ENCODE assay signal across 8 cellular contexts in genomic region chr5:39578887-39579497, GRCh38.
DNase-seq lines count a peak whose midpoint lies in the region; ATAC-seq and TF ChIP-seq lines count a peak whose summit lies in the region.

No MANE protein-coding gene starts in this region.

- TF ChIP-seq EP300 in tibial nerve (IDR thresholded peaks at IDR 0.05), result no peak

- H3K9me3 ChIP-seq in RWPE2 (ENCODE audit: severe bottlenecking) (no peaks in the 10 kb centered on the region), tibial nerve (no peaks in the 10 kb centered on the region)

- no peaks in the 10 kb centered on the region for H3K9me3 Mint-ChIP-seq in activated CD8-positive, alpha-beta T cell treated with anti-CD3 and anti-CD28 coated beads for 36 hours
- no peaks in the 10 kb centered on the region for H3K9me3 Mint-ChIP-seq in activated CD8-positive, alpha-beta T cell treated with anti-CD3 and anti-CD28 coated beads, Interleukin-2, amount 10 ng/mL, durations not matched to agents 7 days and 5 days (ENCODE audit: insufficient read depth)

- TF ChIP-seq POLR2A in tibial nerve (IDR thresholded peaks at IDR 0.05), result no peak

- no peak overlapping the region for H3K27ac Mint-ChIP-seq in activated CD8-positive, alpha-beta T cell treated with anti-CD3 and anti-CD28 coated beads for 36 hours
- H3K27ac Mint-ChIP-seq in activated CD8-positive, alpha-beta T cell treated with anti-CD3 and anti-CD28 coated beads, Interleukin-2, amount 10 ng/mL, durations not matched to agents 7 days and 5 days, result no peak overlapping the region

- peak; percentile 78 for TF ChIP-seq CTCF in activated CD8-positive, alpha-beta T cell treated with anti-CD3 and anti-CD28 coated beads for 36 hours (IDR thresholded peaks at IDR 0.05)
- peak; percentile 93 for TF ChIP-seq CTCF in RWPE2 (IDR thresholded peaks at IDR 0.05; ENCODE audit: poor library complexity, severe bottlenecking)
- TF ChIP-seq CTCF in tibial nerve (IDR thresholded peaks at IDR 0.05), result peak; percentile 48 to 69 (median 56)

- POLR2A ChIA-PET in activated CD8-positive, alpha-beta T cell treated with anti-CD3 and anti-CD28 coated beads for 36 hours (lab: Charles Lee), result interaction anchor here (0.6 kb wide), 1 partner anchor 44 kb away, joined by 3 read pairs; no protein-coding TSS in a partner anchor
- POLR2A ChIA-PET in activated CD8-positive, alpha-beta T cell treated with anti-CD3 and anti-CD28 coated beads, Interleukin-2, amount 10 ng/mL, durations not matched to agents 7 days and 5 days (lab: Charles Lee), result no interaction called here

- H3K27ac ChIP-seq in RWPE2 (ENCODE audit: poor library complexity, severe bottlenecking) (no peak overlapping the region), tibial nerve (no peak overlapping the region)

- H3K4me1 ChIP-seq in RWPE2 (ENCODE audit: insufficient read depth, poor library complexity, severe bottlenecking) (peaks cover 3% of the 10 kb centered on the region), tibial nerve (peaks cover 0 to 16% (median 3%) of the 10 kb centered on the region in 4 donors)

- CTCF ChIA-PET in activated CD8-positive, alpha-beta T cell treated with anti-CD3 and anti-CD28 coated beads for 36 hours (lab: Charles Lee), result interaction anchor here (0.8 to 2.4 kb wide), 11 partner anchors 8 to 182 kb away, joined by 3 to 8 read pairs (median 3); no protein-coding TSS in a partner anchor
- CTCF ChIA-PET in activated CD8-positive, alpha-beta T cell treated with anti-CD3 and anti-CD28 coated beads, Interleukin-2, amount 10 ng/mL, durations not matched to agents 7 days and 5 days (lab: Charles Lee), result interaction anchor here (1.0 to 1.5 kb wide), 4 partner anchors 10 to 109 kb away, joined by 3 read pairs; no protein-coding TSS in a partner anchor

- H3K4me3 ChIP-seq in RWPE2 (ENCODE audit: severe bottlenecking), result no peak overlapping the region
- H3K4me3 ChIP-seq in tibial nerve, result no peak overlapping the region

- intact Hi-C loops in activated CD8-positive, alpha-beta T cell treated with anti-CD3 and anti-CD28 coated beads for 36 hours (cut with micrococcal nuclease), result no loop called here

- no peaks in the 10 kb centered on the region for H3K27me3 Mint-ChIP-seq in activated CD8-positive, alpha-beta T cell treated with anti-CD3 and anti-CD28 coated beads for 36 hours
- H3K27me3 Mint-ChIP-seq in activated CD8-positive, alpha-beta T cell treated with anti-CD3 and anti-CD28 coated beads, Interleukin-2, amount 10 ng/mL, durations not matched to agents 7 days and 5 days (ENCODE audit: low read depth), result peaks cover 9% of the 10 kb centered on the region

- H3K27me3 ChIP-seq in RWPE2 (ENCODE audit: insufficient read depth, poor library complexity, severe bottlenecking) (no peaks in the 10 kb centered on the region), tibial nerve (no peaks in the 10 kb centered on the region)

- H3K4me1 Mint-ChIP-seq in activated CD8-positive, alpha-beta T cell treated with anti-CD3 and anti-CD28 coated beads for 36 hours (ENCODE audit: low read depth), result peaks cover 5% of the 10 kb centered on the region
- H3K4me1 Mint-ChIP-seq in activated CD8-positive, alpha-beta T cell treated with anti-CD3 and anti-CD28 coated beads, Interleukin-2, amount 10 ng/mL, durations not matched to agents 7 days and 5 days (ENCODE audit: low read depth), result peaks cover 6% of the 10 kb centered on the region

- no peak for DNase-seq in activated CD8-positive, alpha-beta T cell treated with anti-CD3 and anti-CD28 coated beads for 36 hours
- DNase-seq in activated CD8-positive, alpha-beta T cell treated with anti-CD3 and anti-CD28 coated beads, Interleukin-2, amount 10 ng/mL, durations not matched to agents 7 days and 5 days, result no peak
- DNase-seq in RWPE2 (ENCODE audit: low spot score), result no peak
- DNase-seq in globus pallidus (ENCODE audit: low spot score), result peak; percentile 10
- DNase-seq in tibial nerve (ENCODE audit: low spot score in 2 of 2), result no peak
- no peak for DNase-seq in H4 (ENCODE audit: low spot score)
- no peak for DNase-seq in NCI-H226

- H3K36me3 Mint-ChIP-seq in activated CD8-positive, alpha-beta T cell treated with anti-CD3 and anti-CD28 coated beads for 36 hours (ENCODE audit: low read depth), result no peaks in the 10 kb centered on the region
- no peaks in the 10 kb centered on the region for H3K36me3 Mint-ChIP-seq in activated CD8-positive, alpha-beta T cell treated with anti-CD3 and anti-CD28 coated beads, Interleukin-2, amount 10 ng/mL, durations not matched to agents 7 days and 5 days (ENCODE audit: low read depth)

- ATAC-seq in activated CD8-positive, alpha-beta T cell treated with anti-CD3 and anti-CD28 coated beads for 36 hours, result no peak
- ATAC-seq in activated CD8-positive, alpha-beta T cell treated with anti-CD3 and anti-CD28 coated beads, Interleukin-2, amount 10 ng/mL, durations not matched to agents 7 days and 5 days, result no peak
- ATAC-seq in RWPE2 (ENCODE audit: low read depth) (no peak), GM21515 (IDR thresholded peaks at IDR 0.05; ENCODE audit: unreplicated experiment) (no peak)

- H3K36me3 ChIP-seq in RWPE2 (ENCODE audit: low read depth) (no peaks in the 10 kb centered on the region), tibial nerve (no peaks in the 10 kb centered on the region)

- H3K4me3 Mint-ChIP-seq in activated CD8-positive, alpha-beta T cell treated with anti-CD3 and anti-CD28 coated beads for 36 hours, result no peak overlapping the region
- H3K4me3 Mint-ChIP-seq in activated CD8-positive, alpha-beta T cell treated with anti-CD3 and anti-CD28 coated beads, Interleukin-2, amount 10 ng/mL, durations not matched to agents 7 days and 5 days, result no peak overlapping the region

- WGBS in tibial nerve, 2 donors, result 72 to 80% methylated on average over 2 of the region's 2 CpGs
